ENCODE assay signal across 1 cellular context in the genomic region with DNA sequence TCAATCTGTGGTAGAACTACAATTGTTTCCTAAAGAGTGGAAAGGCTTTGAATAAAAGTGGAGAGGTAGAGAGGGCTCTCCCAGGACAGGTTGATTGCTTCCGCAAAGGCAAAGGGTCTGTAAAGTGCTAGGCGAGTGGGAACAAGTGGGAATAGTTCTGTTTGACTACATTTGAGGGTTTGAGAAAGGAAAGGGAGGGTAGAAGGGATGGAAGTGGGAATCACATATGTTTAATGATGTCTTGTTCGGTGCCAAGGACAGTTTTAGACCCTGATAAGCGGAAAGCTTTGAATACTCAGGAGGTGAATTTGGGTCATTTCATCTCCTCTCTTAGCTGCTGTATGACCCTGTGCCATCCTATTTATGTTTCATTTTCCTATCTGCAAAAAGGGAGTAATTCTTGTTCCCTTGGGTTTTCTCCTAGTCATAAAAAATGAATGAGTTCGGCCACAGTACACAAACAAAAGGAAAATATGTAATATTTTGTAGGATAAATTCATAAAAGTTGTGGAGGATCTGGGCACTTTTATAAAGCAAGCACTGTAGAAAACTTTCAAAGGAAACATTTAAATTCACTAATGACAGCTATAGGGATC.
TF ChIP-seq lines count a peak whose summit lies in the region.

No MANE protein-coding gene starts in this region.

TF ChIP-seq in HepG2, 621 proteins besides CTCF, POLR2A, EP300 and RAD21 (continued from another document):
- TF ChIP-seq, protein P1, sequence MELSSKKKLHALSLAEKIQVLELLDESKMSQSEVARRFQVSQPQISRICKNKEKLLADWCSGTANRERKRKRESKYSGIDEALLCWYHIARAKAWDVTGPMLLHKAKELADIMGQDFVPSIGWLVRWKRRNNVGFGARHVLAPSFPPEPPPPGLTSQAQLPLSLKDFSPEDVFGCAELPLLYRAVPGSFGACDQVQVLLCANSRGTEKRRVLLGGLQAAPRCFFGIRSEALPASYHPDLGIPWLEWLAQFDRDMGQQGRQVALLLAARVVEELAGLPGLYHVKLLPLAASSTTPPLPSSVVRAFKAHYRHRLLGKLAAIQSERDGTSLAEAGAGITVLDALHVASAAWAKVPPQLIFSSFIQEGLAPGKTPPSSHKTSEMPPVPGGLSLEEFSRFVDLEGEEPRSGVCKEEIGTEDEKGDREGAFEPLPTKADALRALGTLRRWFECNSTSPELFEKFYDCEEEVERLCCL (CRISPR knock-in tag; IDR thresholded peaks at IDR 0.05; ENCODE audit: borderline replicate concordance), result 0 out of 2 replicates have a peak, but pooled peaks have one; percentile 67
- TF ChIP-seq, protein P2, sequence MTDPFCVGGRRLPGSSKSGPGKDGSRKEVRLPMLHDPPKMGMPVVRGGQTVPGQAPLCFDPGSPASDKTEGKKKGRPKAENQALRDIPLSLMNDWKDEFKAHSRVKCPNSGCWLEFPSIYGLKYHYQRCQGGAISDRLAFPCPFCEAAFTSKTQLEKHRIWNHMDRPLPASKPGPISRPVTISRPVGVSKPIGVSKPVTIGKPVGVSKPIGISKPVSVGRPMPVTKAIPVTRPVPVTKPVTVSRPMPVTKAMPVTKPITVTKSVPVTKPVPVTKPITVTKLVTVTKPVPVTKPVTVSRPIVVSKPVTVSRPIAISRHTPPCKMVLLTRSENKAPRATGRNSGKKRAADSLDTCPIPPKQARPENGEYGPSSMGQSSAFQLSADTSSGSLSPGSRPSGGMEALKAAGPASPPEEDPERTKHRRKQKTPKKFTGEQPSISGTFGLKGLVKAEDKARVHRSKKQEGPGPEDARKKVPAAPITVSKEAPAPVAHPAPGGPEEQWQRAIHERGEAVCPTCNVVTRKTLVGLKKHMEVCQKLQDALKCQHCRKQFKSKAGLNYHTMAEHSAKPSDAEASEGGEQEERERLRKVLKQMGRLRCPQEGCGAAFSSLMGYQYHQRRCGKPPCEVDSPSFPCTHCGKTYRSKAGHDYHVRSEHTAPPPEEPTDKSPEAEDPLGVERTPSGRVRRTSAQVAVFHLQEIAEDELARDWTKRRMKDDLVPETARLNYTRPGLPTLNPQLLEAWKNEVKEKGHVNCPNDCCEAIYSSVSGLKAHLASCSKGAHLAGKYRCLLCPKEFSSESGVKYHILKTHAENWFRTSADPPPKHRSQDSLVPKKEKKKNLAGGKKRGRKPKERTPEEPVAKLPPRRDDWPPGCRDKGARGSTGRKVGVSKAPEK (CRISPR knock-in tag; IDR thresholded peaks at IDR 0.05; ENCODE audit: borderline replicate concordance), result peak; percentile 52; the same call in 1 of the 2 replicates
